8 cellular contexts compared by ENCODE assay signal in the genomic region with DNA sequence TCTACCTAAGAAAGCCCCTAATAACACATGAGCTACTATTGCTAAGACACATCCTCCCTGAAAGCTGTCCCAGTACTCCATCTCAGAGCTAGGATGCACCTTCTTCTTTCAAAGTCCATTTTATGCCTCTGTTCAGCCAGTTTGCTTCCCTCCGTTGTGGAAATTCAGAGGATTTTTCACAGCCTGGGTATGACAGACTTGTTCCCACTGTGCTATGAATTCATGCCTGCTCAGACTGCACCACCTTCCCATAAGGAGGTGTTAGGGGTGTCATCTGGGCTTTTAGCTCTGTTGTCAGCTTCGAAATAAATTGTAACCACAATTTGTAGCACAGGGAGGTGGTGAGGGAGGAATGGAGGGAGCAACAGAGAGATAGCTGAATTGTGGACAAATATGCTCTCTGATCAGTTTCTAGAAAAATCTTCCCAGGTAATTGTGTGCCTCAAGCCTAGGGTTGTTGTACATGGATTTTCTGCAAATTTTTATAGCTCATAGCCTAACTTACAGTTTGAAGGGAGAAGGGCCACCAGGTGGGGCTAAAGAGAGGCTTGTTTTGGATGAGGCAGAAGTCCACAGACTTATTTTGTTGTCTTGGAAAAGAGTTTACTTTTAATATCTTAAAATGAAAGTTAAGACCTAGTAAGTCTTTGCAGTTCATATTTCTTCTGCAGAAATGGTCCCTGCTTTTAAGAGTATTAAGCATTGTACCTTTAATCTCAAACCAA.
DNase-seq lines count a peak whose midpoint lies in the region; ATAC-seq and TF ChIP-seq lines count a peak whose summit lies in the region.

No MANE protein-coding gene starts in this region.

- H3K9ac ChIP-seq in NT2/D1 (ENCODE audit: insufficient read length, low read depth) = no peak overlapping the region
- no peak overlapping the region for H3K9ac ChIP-seq in colonic mucosa (ENCODE audit: low read depth in 2 of 2, low read length in 2 of 2)

- ATAC-seq in HG02678 (IDR thresholded peaks at IDR 0.05; ENCODE audit: unreplicated experiment) = peak; percentile 39
- ATAC-seq in upper lobe of right lung = peak; percentile 68
- ATAC-seq in GM19035 (IDR thresholded peaks at IDR 0.05; ENCODE audit: unreplicated experiment) = no peak

- no peaks in the 10 kb centered on the region for H3K9me3 ChIP-seq in NT2/D1 (ENCODE audit: insufficient read depth, low read length)
- no peaks in the 10 kb centered on the region for H3K9me3 ChIP-seq in colonic mucosa
- H3K9me3 ChIP-seq in upper lobe of right lung = no peaks in the 10 kb centered on the region

- intact Hi-C loops in colonic mucosa (cut with DNase I) (loop anchor here (5.0 kb wide), 1 partner anchor 422 kb away; no protein-coding TSS in a partner anchor), upper lobe of right lung (cut with DNase I) (no loop called here)

- H3K27me3 ChIP-seq in NT2/D1 (ENCODE audit: insufficient read depth, insufficient read length) = no peaks in the 10 kb centered on the region
- H3K27me3 ChIP-seq in colonic mucosa = no peaks in the 10 kb centered on the region
- no peaks in the 10 kb centered on the region for H3K27me3 ChIP-seq in upper lobe of right lung

- no peak overlapping the region for H3K27ac ChIP-seq in colonic mucosa
- H3K27ac ChIP-seq in upper lobe of right lung = no peak overlapping the region

- H3K4me3 ChIP-seq in NT2/D1 (ENCODE audit: insufficient read length, low read depth) (no peak overlapping the region), colonic mucosa (no peak overlapping the region), upper lobe of right lung (no peak overlapping the region)

- DNase-seq in activated CD4-positive, alpha-beta T cell treated with anti-CD3 and anti-CD28 coated beads for 48 hours = peak; percentile 60
- no peak for DNase-seq in activated CD4-positive, alpha-beta T cell treated with anti-CD3 and anti-CD28 coated beads, Interleukin-2, amount 50 U/mL, for 4 hours
- DNase-seq in NT2/D1 (ENCODE audit: low read depth, low spot score) (peak; percentile 43), colonic mucosa (peak; percentile 73), medulla oblongata (ENCODE audit: extremely low spot score) (peak; percentile 59), upper lobe of right lung (no peak)

- H3K4me1 ChIP-seq in NT2/D1 (ENCODE audit: insufficient read depth, insufficient read length) (peaks cover 12% of the 10 kb centered on the region), colonic mucosa (no peaks in the 10 kb centered on the region), upper lobe of right lung (no peaks in the 10 kb centered on the region)

- H3K36me3 ChIP-seq in NT2/D1 (ENCODE audit: insufficient read depth, insufficient read length, low read length) (no peaks in the 10 kb centered on the region), colonic mucosa (no peaks in the 10 kb centered on the region), upper lobe of right lung (no peaks in the 10 kb centered on the region)

- TF ChIP-seq CTCF in colonic mucosa (IDR thresholded peaks at IDR 0.05) = peak; percentile 55
- TF ChIP-seq CTCF in upper lobe of right lung (IDR thresholded peaks at IDR 0.05) = peak; percentile 61

Comparison
In these comparisons a context has a peak if more than half of its experiments do, and no peak if none do; other contexts are left out.
1. DNase-seq: peak in activated CD4-positive, alpha-beta T cell treated with anti-CD3 and anti-CD28 coated beads for 48 hours (single experiment), NT2/D1 (single experiment), colonic mucosa (single experiment) and medulla oblongata (single experiment); none in activated CD4-positive, alpha-beta T cell treated with anti-CD3 and anti-CD28 coated beads, Interleukin-2, amount 50 U/mL, for 4 hours (0 of 2) and upper lobe of right lung (single experiment).